ENCODE assay signal across 1 cellular context in the genomic region with DNA sequence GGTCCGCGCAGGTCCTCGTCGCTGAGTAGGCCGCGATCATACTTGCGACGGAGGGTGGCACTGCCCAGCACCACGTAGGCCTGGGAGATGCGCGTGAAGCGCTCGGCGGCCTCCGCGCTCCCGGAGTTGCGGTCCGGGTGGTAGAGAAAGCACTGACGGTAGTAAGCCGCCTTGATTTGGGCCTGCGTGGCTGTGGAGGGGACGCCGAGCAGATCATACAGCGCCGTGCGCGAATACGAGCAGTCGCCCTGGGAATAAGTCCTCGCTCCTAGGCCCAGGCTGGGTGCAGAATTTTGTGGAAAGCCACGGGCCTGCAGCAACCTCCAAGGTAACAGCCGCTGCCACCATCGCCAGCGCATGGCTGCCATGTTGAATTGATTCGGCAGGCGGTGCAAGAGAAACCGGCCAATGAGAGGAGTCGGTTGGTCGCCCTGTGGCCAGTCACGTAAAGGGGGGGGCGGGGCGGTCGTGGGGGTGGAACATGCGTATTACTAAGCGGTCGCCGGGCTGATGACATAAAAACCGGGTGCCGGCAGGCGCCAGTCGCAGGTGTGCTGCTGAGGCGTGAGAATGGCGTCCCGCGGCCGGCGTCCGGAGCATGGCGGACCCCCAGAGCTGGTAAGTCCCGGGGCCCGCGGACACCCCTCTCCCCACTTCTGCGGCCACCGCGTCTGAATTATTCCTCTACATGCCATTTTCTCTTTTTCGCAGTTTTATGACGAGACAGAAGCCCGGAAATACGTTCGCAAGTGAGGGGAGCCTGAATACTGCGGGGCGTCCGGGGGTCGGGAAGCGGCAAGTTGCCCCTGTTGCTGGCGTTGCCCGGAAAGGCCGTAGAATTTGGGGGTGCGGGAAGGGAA.
TF ChIP-seq lines count a peak whose summit lies in the region.

A gene with protein sequence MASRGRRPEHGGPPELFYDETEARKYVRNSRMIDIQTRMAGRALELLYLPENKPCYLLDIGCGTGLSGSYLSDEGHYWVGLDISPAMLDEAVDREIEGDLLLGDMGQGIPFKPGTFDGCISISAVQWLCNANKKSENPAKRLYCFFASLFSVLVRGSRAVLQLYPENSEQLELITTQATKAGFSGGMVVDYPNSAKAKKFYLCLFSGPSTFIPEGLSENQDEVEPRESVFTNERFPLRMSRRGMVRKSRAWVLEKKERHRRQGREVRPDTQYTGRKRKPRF (plus strand): TSS at position 542 of the 860 bp plus-strand sequence. CDS start 29 bp downstream, at position 571.
A gene (minus strand): TSS at position 398 of the 860 bp plus-strand sequence. CDS start 30 bp downstream, at position 368.

TF ChIP-seq in HepG2, 621 proteins besides CTCF, POLR2A, EP300 and RAD21 (continued from another document and continues in another):
- TF ChIP-seq, protein P1, sequence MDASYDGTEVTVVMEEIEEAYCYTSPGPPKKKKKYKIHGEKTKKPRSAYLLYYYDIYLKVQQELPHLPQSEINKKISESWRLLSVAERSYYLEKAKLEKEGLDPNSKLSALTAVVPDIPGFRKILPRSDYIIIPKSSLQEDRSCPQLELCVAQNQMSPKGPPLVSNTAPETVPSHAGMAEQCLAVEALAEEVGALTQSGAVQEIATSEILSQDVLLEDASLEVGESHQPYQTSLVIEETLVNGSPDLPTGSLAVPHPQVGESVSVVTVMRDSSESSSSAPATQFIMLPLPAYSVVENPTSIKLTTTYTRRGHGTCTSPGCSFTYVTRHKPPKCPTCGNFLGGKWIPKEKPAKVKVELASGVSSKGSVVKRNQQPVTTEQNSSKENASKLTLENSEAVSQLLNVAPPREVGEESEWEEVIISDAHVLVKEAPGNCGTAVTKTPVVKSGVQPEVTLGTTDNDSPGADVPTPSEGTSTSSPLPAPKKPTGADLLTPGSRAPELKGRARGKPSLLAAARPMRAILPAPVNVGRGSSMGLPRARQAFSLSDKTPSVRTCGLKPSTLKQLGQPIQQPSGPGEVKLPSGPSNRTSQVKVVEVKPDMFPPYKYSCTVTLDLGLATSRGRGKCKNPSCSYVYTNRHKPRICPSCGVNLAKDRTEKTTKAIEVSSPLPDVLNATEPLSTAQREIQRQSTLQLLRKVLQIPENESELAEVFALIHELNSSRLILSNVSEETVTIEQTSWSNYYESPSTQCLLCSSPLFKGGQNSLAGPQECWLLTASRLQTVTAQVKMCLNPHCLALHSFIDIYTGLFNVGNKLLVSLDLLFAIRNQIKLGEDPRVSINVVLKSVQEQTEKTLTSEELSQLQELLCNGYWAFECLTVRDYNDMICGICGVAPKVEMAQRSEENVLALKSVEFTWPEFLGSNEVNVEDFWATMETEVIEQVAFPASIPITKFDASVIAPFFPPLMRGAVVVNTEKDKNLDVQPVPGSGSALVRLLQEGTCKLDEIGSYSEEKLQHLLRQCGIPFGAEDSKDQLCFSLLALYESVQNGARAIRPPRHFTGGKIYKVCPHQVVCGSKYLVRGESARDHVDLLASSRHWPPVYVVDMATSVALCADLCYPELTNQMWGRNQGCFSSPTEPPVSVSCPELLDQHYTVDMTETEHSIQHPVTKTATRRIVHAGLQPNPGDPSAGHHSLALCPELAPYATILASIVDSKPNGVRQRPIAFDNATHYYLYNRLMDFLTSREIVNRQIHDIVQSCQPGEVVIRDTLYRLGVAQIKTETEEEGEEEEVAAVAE (CRISPR knock-in tag; IDR thresholded peaks at IDR 0.05; ENCODE audit: borderline replicate concordance) = no peak
- peak; percentile 46; the same call in 1 of the 2 replicates for TF ChIP-seq MED1 (CRISPR knock-in tag; IDR thresholded peaks at IDR 0.05)
- TF ChIP-seq, protein P2, sequence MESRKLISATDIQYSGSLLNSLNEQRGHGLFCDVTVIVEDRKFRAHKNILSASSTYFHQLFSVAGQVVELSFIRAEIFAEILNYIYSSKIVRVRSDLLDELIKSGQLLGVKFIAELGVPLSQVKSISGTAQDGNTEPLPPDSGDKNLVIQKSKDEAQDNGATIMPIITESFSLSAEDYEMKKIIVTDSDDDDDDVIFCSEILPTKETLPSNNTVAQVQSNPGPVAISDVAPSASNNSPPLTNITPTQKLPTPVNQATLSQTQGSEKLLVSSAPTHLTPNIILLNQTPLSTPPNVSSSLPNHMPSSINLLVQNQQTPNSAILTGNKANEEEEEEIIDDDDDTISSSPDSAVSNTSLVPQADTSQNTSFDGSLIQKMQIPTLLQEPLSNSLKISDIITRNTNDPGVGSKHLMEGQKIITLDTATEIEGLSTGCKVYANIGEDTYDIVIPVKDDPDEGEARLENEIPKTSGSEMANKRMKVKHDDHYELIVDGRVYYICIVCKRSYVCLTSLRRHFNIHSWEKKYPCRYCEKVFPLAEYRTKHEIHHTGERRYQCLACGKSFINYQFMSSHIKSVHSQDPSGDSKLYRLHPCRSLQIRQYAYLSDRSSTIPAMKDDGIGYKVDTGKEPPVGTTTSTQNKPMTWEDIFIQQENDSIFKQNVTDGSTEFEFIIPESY (CRISPR knock-in tag; IDR thresholded peaks at IDR 0.05) = no peak
- TF ChIP-seq GABPB1 (CRISPR knock-in tag; IDR thresholded peaks at IDR 0.05) = peak; percentile 66; the same call in 1 of the 2 replicates
- no peak for TF ChIP-seq RFX1 (IDR thresholded peaks at IDR 0.05)
- TF ChIP-seq SATB2 (CRISPR knock-in tag; IDR thresholded peaks at IDR 0.05) = 0 out of 2 replicates have a peak, but pooled peaks have one; percentile 65
- TF ChIP-seq FOSL2 (CRISPR knock-in tag; IDR thresholded peaks at IDR 0.05) = no peak
- TF ChIP-seq KDM4B (CRISPR knock-in tag; IDR thresholded peaks at IDR 0.05) = no peak
- no peak for TF ChIP-seq MEIS1 (CRISPR knock-in tag; IDR thresholded peaks at IDR 0.05; ENCODE audit: borderline replicate concordance)
- TF ChIP-seq ZNF678 (CRISPR knock-in tag; IDR thresholded peaks at IDR 0.05) = no peak
- no peak for TF ChIP-seq STAT5B (CRISPR knock-in tag; IDR thresholded peaks at IDR 0.05)
- peak; percentile 50; the same call in 1 of the 2 replicates for TF ChIP-seq SALL1 (CRISPR knock-in tag; IDR thresholded peaks at IDR 0.05)
- TF ChIP-seq FOXO1 (CRISPR knock-in tag; IDR thresholded peaks at IDR 0.05) = no peak
- TF ChIP-seq, protein P3, sequence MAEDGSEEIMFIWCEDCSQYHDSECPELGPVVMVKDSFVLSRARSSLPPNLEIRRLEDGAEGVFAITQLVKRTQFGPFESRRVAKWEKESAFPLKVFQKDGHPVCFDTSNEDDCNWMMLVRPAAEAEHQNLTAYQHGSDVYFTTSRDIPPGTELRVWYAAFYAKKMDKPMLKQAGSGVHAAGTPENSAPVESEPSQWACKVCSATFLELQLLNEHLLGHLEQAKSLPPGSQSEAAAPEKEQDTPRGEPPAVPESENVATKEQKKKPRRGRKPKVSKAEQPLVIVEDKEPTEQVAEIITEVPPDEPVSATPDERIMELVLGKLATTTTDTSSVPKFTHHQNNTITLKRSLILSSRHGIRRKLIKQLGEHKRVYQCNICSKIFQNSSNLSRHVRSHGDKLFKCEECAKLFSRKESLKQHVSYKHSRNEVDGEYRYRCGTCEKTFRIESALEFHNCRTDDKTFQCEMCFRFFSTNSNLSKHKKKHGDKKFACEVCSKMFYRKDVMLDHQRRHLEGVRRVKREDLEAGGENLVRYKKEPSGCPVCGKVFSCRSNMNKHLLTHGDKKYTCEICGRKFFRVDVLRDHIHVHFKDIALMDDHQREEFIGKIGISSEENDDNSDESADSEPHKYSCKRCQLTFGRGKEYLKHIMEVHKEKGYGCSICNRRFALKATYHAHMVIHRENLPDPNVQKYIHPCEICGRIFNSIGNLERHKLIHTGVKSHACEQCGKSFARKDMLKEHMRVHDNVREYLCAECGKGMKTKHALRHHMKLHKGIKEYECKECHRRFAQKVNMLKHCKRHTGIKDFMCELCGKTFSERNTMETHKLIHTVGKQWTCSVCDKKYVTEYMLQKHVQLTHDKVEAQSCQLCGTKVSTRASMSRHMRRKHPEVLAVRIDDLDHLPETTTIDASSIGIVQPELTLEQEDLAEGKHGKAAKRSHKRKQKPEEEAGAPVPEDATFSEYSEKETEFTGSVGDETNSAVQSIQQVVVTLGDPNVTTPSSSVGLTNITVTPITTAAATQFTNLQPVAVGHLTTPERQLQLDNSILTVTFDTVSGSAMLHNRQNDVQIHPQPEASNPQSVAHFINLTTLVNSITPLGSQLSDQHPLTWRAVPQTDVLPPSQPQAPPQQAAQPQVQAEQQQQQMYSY (CRISPR knock-in tag; IDR thresholded peaks at IDR 0.05) = peak; percentile 42; the same call in 1 of the 2 replicates
- TF ChIP-seq ZNF263 (CRISPR knock-in tag; IDR thresholded peaks at IDR 0.05) = peak; percentile 12; the same call in 1 of the 2 replicates
- TF ChIP-seq ZNF781 (CRISPR knock-in tag; IDR thresholded peaks at IDR 0.05; ENCODE audit: borderline replicate concordance, not compliant biosample characterization) = peak; percentile 51
- TF ChIP-seq AGO1 (IDR thresholded peaks at IDR 0.05; ENCODE audit: low read depth, low read length, poor library complexity, severe bottlenecking) = no peak
- TF ChIP-seq, protein P4, sequence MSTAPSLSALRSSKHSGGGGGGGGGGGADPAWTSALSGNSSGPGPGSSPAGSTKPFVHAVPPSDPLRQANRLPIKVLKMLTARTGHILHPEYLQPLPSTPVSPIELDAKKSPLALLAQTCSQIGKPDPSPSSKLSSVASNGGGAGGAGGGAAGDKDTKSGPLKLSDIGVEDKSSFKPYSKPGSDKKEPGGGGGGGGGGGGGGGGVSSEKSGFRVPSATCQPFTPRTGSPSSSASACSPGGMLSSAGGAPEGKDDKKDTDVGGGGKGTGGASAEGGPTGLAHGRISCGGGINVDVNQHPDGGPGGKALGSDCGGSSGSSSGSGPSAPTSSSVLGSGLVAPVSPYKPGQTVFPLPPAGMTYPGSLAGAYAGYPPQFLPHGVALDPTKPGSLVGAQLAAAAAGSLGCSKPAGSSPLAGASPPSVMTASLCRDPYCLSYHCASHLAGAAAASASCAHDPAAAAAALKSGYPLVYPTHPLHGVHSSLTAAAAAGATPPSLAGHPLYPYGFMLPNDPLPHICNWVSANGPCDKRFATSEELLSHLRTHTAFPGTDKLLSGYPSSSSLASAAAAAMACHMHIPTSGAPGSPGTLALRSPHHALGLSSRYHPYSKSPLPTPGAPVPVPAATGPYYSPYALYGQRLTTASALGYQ (CRISPR knock-in tag; IDR thresholded peaks at IDR 0.05) = no peak; the same call in 1 of the 2 replicates
- peak; percentile 58; the same call in 1 of the 2 replicates for TF ChIP-seq TMF1 (CRISPR knock-in tag; IDR thresholded peaks at IDR 0.05; ENCODE audit: low read depth)
- peak; percentile 50; the same call in 1 of the 2 replicates for TF ChIP-seq TBX3 (IDR thresholded peaks at IDR 0.05; ENCODE audit: borderline replicate concordance)
- TF ChIP-seq PHF5A (CRISPR knock-in tag; IDR thresholded peaks at IDR 0.05; ENCODE audit: low read depth, unreplicated experiment) = no peak
- peak; percentile 63 for TF ChIP-seq ZMYM4 (CRISPR knock-in tag; IDR thresholded peaks at IDR 0.05)
- TF ChIP-seq NCOA1 (CRISPR knock-in tag; IDR thresholded peaks at IDR 0.05) = no peak
- TF ChIP-seq WIZ (CRISPR knock-in tag; IDR thresholded peaks at IDR 0.05) = no peak
- peak; percentile 42; the same call in 1 of the 2 replicates for TF ChIP-seq FOXK2 (IDR thresholded peaks at IDR 0.05)
- no peak; the same call in 1 of the 2 replicates for TF ChIP-seq ZNF138 (CRISPR knock-in tag; IDR thresholded peaks at IDR 0.05; ENCODE audit: low read depth)
- TF ChIP-seq ZFP82 (CRISPR knock-in tag; IDR thresholded peaks at IDR 0.05; ENCODE audit: borderline replicate concordance) = no peak
- peak; percentile 82 for TF ChIP-seq ZFP36L1 (CRISPR knock-in tag; IDR thresholded peaks at IDR 0.05)
- peak; percentile 87 for TF ChIP-seq YEATS4 (CRISPR knock-in tag; IDR thresholded peaks at IDR 0.05; ENCODE audit: borderline replicate concordance)
- TF ChIP-seq, protein P5, sequence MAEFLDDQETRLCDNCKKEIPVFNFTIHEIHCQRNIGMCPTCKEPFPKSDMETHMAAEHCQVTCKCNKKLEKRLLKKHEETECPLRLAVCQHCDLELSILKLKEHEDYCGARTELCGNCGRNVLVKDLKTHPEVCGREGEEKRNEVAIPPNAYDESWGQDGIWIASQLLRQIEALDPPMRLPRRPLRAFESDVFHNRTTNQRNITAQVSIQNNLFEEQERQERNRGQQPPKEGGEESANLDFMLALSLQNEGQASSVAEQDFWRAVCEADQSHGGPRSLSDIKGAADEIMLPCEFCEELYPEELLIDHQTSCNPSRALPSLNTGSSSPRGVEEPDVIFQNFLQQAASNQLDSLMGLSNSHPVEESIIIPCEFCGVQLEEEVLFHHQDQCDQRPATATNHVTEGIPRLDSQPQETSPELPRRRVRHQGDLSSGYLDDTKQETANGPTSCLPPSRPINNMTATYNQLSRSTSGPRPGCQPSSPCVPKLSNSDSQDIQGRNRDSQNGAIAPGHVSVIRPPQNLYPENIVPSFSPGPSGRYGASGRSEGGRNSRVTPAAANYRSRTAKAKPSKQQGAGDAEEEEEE (CRISPR knock-in tag; IDR thresholded peaks at IDR 0.05; ENCODE audit: borderline replicate concordance) = no peak
- TF ChIP-seq MEIS2 (CRISPR knock-in tag; IDR thresholded peaks at IDR 0.05) = peak; percentile 83
- peak; percentile 22; the same call in 1 of the 2 replicates for TF ChIP-seq ZSCAN20 (CRISPR knock-in tag; IDR thresholded peaks at IDR 0.05; ENCODE audit: borderline replicate concordance)
- TF ChIP-seq ZBTB21 (CRISPR knock-in tag; IDR thresholded peaks at IDR 0.05) = 0 out of 2 replicates have a peak, but pooled peaks have one; percentile 2
- TF ChIP-seq CHD2 (IDR thresholded peaks at IDR 0.05; ENCODE audit: low read depth, low read length) = peak; percentile 64; the same call in 1 of the 2 replicates
- peak; percentile 98 for TF ChIP-seq CREM (IDR thresholded peaks at IDR 0.05)
- peak; percentile 56; the same call in 1 of the 2 replicates for TF ChIP-seq CREM (CRISPR knock-in tag; IDR thresholded peaks at IDR 0.05)
- TF ChIP-seq, protein P6, sequence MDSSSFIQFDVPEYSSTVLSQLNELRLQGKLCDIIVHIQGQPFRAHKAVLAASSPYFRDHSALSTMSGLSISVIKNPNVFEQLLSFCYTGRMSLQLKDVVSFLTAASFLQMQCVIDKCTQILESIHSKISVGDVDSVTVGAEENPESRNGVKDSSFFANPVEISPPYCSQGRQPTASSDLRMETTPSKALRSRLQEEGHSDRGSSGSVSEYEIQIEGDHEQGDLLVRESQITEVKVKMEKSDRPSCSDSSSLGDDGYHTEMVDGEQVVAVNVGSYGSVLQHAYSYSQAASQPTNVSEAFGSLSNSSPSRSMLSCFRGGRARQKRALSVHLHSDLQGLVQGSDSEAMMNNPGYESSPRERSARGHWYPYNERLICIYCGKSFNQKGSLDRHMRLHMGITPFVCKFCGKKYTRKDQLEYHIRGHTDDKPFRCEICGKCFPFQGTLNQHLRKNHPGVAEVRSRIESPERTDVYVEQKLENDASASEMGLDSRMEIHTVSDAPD (CRISPR knock-in tag; IDR thresholded peaks at IDR 0.05) = no peak
- peak; percentile 97 for TF ChIP-seq ATF1 (CRISPR knock-in tag; IDR thresholded peaks at IDR 0.05)
- TF ChIP-seq TOPORS (CRISPR knock-in tag; IDR thresholded peaks at IDR 0.05) = peak; percentile 64; the same call in 1 of the 2 replicates
- peak; percentile 54; the same call in 1 of the 2 replicates for TF ChIP-seq ZNF607 (CRISPR knock-in tag; IDR thresholded peaks at IDR 0.05; ENCODE audit: borderline replicate concordance)
- peak; percentile 84 for TF ChIP-seq SP2 (CRISPR knock-in tag; IDR thresholded peaks at IDR 0.05)
- TF ChIP-seq POGZ (CRISPR knock-in tag; IDR thresholded peaks at IDR 0.05) = peak; percentile 55
- no peak for TF ChIP-seq SMYD3 (CRISPR knock-in tag; IDR thresholded peaks at IDR 0.05)
- TF ChIP-seq CHCHD3 (CRISPR knock-in tag; IDR thresholded peaks at IDR 0.05) = 0 out of 2 replicates have a peak, but pooled peaks have one; percentile 47
- peak; percentile 37; the same call in 1 of the 2 replicates for TF ChIP-seq TSC22D2 (CRISPR knock-in tag; IDR thresholded peaks at IDR 0.05; ENCODE audit: borderline replicate concordance)
- TF ChIP-seq MTA3 (CRISPR knock-in tag; IDR thresholded peaks at IDR 0.05) = no peak
- TF ChIP-seq RXRB (CRISPR knock-in tag; IDR thresholded peaks at IDR 0.05; ENCODE audit: borderline replicate concordance) = no peak; the same call in 1 of the 2 replicates
- TF ChIP-seq ZNF484 (CRISPR knock-in tag; IDR thresholded peaks at IDR 0.05; ENCODE audit: borderline replicate concordance, low read depth) = no peak
